Comparison of ENCODE assay signal across 25 cellular contexts in the genomic region with DNA sequence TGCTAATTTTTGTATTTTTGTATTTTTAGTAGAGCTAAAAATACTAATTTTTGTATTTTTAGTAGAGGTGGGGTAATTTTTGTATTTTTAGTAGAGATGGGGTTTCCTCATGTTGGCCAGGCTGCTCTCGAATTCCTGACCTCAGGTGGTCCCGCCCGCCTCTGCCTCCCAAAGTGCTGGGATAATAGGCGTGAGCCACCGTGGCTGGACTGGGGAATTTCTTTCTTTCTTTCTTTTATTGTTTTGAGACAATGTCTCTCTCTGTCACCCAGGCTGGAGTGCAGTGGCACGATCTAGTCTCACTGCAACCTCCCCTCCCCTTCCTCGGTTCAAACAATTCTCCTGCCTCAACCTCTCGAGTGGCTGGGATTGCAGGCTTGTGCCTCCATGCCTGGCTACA.
"Had no signal": no experiment of that assay in that cellular context is flagged by ENCODE, and none has a peak within 500 bp of the region (broad histone marks: within the 10 kb centered on the region; RNA-seq: fewer than 3 reads in every experiment).

No MANE protein-coding gene starts in this region.

- H3K27me3 ChIP-seq: breast epithelium, heart right ventricle, spleen, upper lobe of left lung had no signal

- H3K4me3 Mint-ChIP-seq: activated naive CD4-positive, alpha-beta T cell treated with anti-CD3 and anti-CD28 coated beads for 36 hours; activated naive CD8-positive, alpha-beta T cell treated with anti-CD3 and anti-CD28 coated beads, Interleukin-2, amount 10 ng/mL, durations not matched to agents 7 days and 5 days; activated T-cell treated with anti-CD3 and anti-CD28 coated beads, Interleukin-2, amount 50 U/mL, for 4 hours; memory B cell; naive B cell had no signal

- H3K27me3 Mint-ChIP-seq: activated naive CD8-positive, alpha-beta T cell treated with anti-CD3 and anti-CD28 coated beads, Interleukin-2, amount 10 ng/mL, durations not matched to agents 7 days and 5 days; memory B cell; naive B cell had no signal

- H3K27ac Mint-ChIP-seq: activated naive CD4-positive, alpha-beta T cell treated with anti-CD3 and anti-CD28 coated beads for 36 hours; activated naive CD8-positive, alpha-beta T cell treated with anti-CD3 and anti-CD28 coated beads, Interleukin-2, amount 10 ng/mL, durations not matched to agents 7 days and 5 days; activated T-helper 2 cell treated with anti-CD3 and anti-CD28 coated beads, Interferon-gamma antibody, Interleukin-2, Interleukin-4, amounts not matched to agents 10 μg/mL and 5 μg/mL and 100 μg/mL, durations not matched to agents 14 hours and 24 hours and 36 hours; memory B cell had no signal

- H3K36me3 ChIP-seq: breast epithelium, prostate gland, spleen, thoracic aorta, upper lobe of left lung had no signal

- DNase-seq: activated CD4-positive, alpha-beta T cell treated with anti-CD3 and anti-CD28 coated beads, Interleukin-2, amount 50 U/mL, for 4 hours; activated CD8-positive, alpha-beta memory T cell treated with anti-CD3 and anti-CD28 coated beads, Interleukin-2, amount 50 U/mL, for 48 hours; activated naive CD4-positive, alpha-beta T cell treated with anti-CD3 and anti-CD28 coated beads for 36 hours; activated naive CD8-positive, alpha-beta T cell treated with anti-CD3 and anti-CD28 coated beads, Interleukin-2, amount 10 ng/mL, durations not matched to agents 7 days and 5 days; activated T-cell treated with anti-CD3 and anti-CD28 coated beads, Interleukin-2, amount 50 U/mL, for 4 hours; amniotic stem cell; cerebellar nuclear complex; cortex of kidney; erythroblast; foreskin fibroblast; heart right ventricle; islet precursor cell; left cardiac atrium; naive B cell; spleen; stimulated activated CD4-positive, alpha-beta T cell treated with anti-CD3 and anti-CD28 coated beads, Interleukin-4, amount 100 ng/mL, for 1 hour; stimulated activated naive CD4-positive, alpha-beta T cell treated with Interleukin-2 at 50 U/mL for 16 hours; T-helper 1 cell; upper lobe of left lung; WERI-Rb-1 had no signal

- H3K9me3 Mint-ChIP-seq: activated naive CD4-positive, alpha-beta T cell treated with anti-CD3 and anti-CD28 coated beads for 36 hours; activated naive CD8-positive, alpha-beta T cell treated with anti-CD3 and anti-CD28 coated beads, Interleukin-2, amount 10 ng/mL, durations not matched to agents 7 days and 5 days; activated T-cell treated with anti-CD3 and anti-CD28 coated beads, Interleukin-2, amount 50 U/mL, for 4 hours; activated T-helper 2 cell treated with anti-CD3 and anti-CD28 coated beads, Interferon-gamma antibody, Interleukin-2, Interleukin-4, amounts not matched to agents 10 μg/mL and 5 μg/mL and 100 μg/mL, durations not matched to agents 14 hours and 24 hours and 36 hours; memory B cell; naive B cell had no signal

- H3K4me3 ChIP-seq: breast epithelium, heart right ventricle, prostate gland, spleen, thoracic aorta, upper lobe of left lung had no signal

- H3K4me1 ChIP-seq: breast epithelium, prostate gland had no signal

- H3K9me3 ChIP-seq: breast epithelium, heart right ventricle, prostate gland, spleen, thoracic aorta, upper lobe of left lung had no signal

- ATAC-seq: activated T-cell treated with anti-CD3 and anti-CD28 coated beads, Interleukin-2, amount 50 U/mL, for 4 hours; heart right ventricle; left cardiac atrium had no signal

- H3K36me3 Mint-ChIP-seq: activated naive CD8-positive, alpha-beta T cell treated with anti-CD3 and anti-CD28 coated beads, Interleukin-2, amount 10 ng/mL, durations not matched to agents 7 days and 5 days; naive B cell had no signal

- H3K27ac ChIP-seq: breast epithelium, heart right ventricle, prostate gland, spleen, thoracic aorta, upper lobe of left lung, WERI-Rb-1 had no signal
